Comparison of ENCODE assay signal across 20 cellular contexts in genomic region chr21:14115646-14116045, GRCh38.
DNase-seq lines count a peak whose midpoint lies in the region; ATAC-seq, FAIRE-seq and TF ChIP-seq lines count a peak whose summit lies in the region.
"Had no signal": no experiment of that assay in that cellular context is flagged by ENCODE, and none has a peak within 500 bp of the region (broad histone marks: within the 10 kb centered on the region; RNA-seq: fewer than 3 reads in every experiment).

No MANE protein-coding gene starts in this region.

- H3K27me3 Mint-ChIP-seq in IgD-negative memory B cell: no peaks in the 10 kb centered on the region
- H3K27me3 Mint-ChIP-seq in naive B cell: no peaks in the 10 kb centered on the region
- H3K27me3 Mint-ChIP-seq: CD4-positive, alpha-beta memory T cell had no signal

- ATAC-seq in GM21723 (IDR thresholded peaks at IDR 0.05; ENCODE audit: unreplicated experiment): peak; percentile 6
- no peak for ATAC-seq in naive B cell (ENCODE audit: low read depth in 2 of 2)
- ATAC-seq in psoas muscle: no peak
- no peak for ATAC-seq in HG03025 (IDR thresholded peaks at IDR 0.05; ENCODE audit: low FRiP score, unreplicated experiment)
- ATAC-seq: Right ventricle myocardium inferior had no signal

- DNase-seq in GM12892 (ENCODE audit: insufficient read length) (no peak), naive B cell (no peak), psoas muscle (no peak), iPS-NIHi7 (ENCODE audit: extremely low spot score) (no peak)
- DNase-seq in stimulated activated CD4-positive, alpha-beta T cell treated with anti-CD3 and anti-CD28 coated beads, Interleukin-15, amount 100 ng/mL, for 24 hours: no peak
- DNase-seq: CD4-positive, alpha-beta memory T cell; GOT3; IMR-90; Karpas-422; NCI-H1436 treated with DMSO at 0.1 percent for 48 hours; NCI-H2081; NCI-H2171 treated with DMSO at 0.1 percent for 48 hours; NCI-H446 treated with DMSO at 0.1 percent for 48 hours; NCI-H69 had no signal

- H3K27me3 ChIP-seq in psoas muscle (ENCODE audit: insufficient read depth in 3 of 3, low read length in 2 of 3): no peaks in the 10 kb centered on the region

- no peaks in the 10 kb centered on the region for H3K4me1 ChIP-seq in psoas muscle

- peak; percentile 67 for FAIRE-seq in GM12892 (lab: Jason Lieb, UNC)
- FAIRE-seq: HTR-8/SVneo, RCC 7860 had no signal

- H3K4me3 ChIP-seq in psoas muscle: no peak overlapping the region

- H3K36me3 Mint-ChIP-seq in IgD-negative memory B cell (peaks cover 7% of the 10 kb centered on the region), naive B cell (no peaks in the 10 kb centered on the region)
- H3K36me3 Mint-ChIP-seq: CD4-positive, alpha-beta memory T cell had no signal

- TF ChIP-seq POLR2A in GM12892 (IDR thresholded peaks at IDR 0.05; ENCODE audit: low read depth, low read length): no peak

- intact Hi-C loops in psoas muscle (cut with DNase I): no loop called here

- H3K4me3 Mint-ChIP-seq in IgD-negative memory B cell (peak overlapping the region in 2 of 4 donors; percentile 48 to 85), naive B cell (peak overlapping the region; percentile 42 to 76 (median 56))
- H3K4me3 Mint-ChIP-seq: CD4-positive, alpha-beta memory T cell had no signal

- WGBS in psoas muscle, 3 donors: 88 to 95% (median 94%) methylated on average over 7 of the region's 7 CpGs

- H3K36me3 ChIP-seq in psoas muscle (ENCODE audit: insufficient read depth in 1 of 2, low read depth in 1 of 2): no peaks in the 10 kb centered on the region

- no peak overlapping the region for H3K27ac ChIP-seq in psoas muscle

- H3K9me3 Mint-ChIP-seq in IgD-negative memory B cell (peaks cover 0 to 4% (median 3%) of the 10 kb centered on the region in 3 donors), naive B cell (peaks cover 0 to 5% (median 3%) of the 10 kb centered on the region in 7 donors)
- H3K9me3 Mint-ChIP-seq: CD4-positive, alpha-beta memory T cell had no signal

- no peaks in the 10 kb centered on the region for H3K9me3 ChIP-seq in psoas muscle

- no peak for TF ChIP-seq CTCF in psoas muscle (IDR thresholded peaks at IDR 0.05)

- peaks cover 12 to 25% (median 21%) of the 10 kb centered on the region in 3 donors for H3K4me1 Mint-ChIP-seq in IgD-negative memory B cell
- H3K4me1 Mint-ChIP-seq in naive B cell: peaks cover 17 to 37% (median 36%) of the 10 kb centered on the region in 3 donors

- H3K27ac Mint-ChIP-seq in IgD-negative memory B cell (peak overlapping the region in 2 of 3 donors; percentile 89 to 95), naive B cell (peak overlapping the region; percentile 76 to 94 (median 88))
- H3K27ac Mint-ChIP-seq: CD4-positive, alpha-beta memory T cell had no signal
